ENCODE assay signal across 12 cellular contexts in genomic region chr5:178642351-178642909, GRCh38. TPM values are rescaled to one million over a fixed set of nuclear protein-coding genes. Genes with fewer than 3 reads are reported as not detected.
A peak's percentile ranks its signal among the peaks of the same experiment; 100 is the strongest.
DNase-seq lines count a peak whose midpoint lies in the region; ATAC-seq and TF ChIP-seq lines count a peak whose summit lies in the region.
"Had no signal": no experiment of that assay in that cellular context is flagged by ENCODE, and none has a peak within 500 bp of the region (broad histone marks: within the 10 kb centered on the region; RNA-seq: fewer than 3 reads in every experiment).

No MANE protein-coding gene starts in this region.

- H3K4me3 Mint-ChIP-seq in Calu3 (ENCODE audit: low read depth, unreplicated experiment), result no peak overlapping the region
- H3K4me3 Mint-ChIP-seq: activated CD8-positive, alpha-beta memory T cell treated with anti-CD3 and anti-CD28 coated beads, Interleukin-2, amount 10 ng/mL, durations not matched to agents 7 days and 5 days had no signal

- H3K4me3 ChIP-seq in choroid plexus epithelial cell (ENCODE audit: low read depth, low read length) (no peak overlapping the region), osteoblast (ENCODE audit: insufficient read depth, low read length) (no peak overlapping the region), right atrium auricular region (no peak overlapping the region)
- H3K4me3 ChIP-seq: heart right ventricle, sigmoid colon had no signal

- no peaks in the 10 kb centered on the region for H4K20me1 ChIP-seq in osteoblast (ENCODE audit: insufficient read depth, low read length)

- TF ChIP-seq CTCF in Calu3 (IDR thresholded peaks at IDR 0.05; ENCODE audit: unreplicated experiment), result no peak
- TF ChIP-seq CTCF in choroid plexus epithelial cell (conservative IDR thresholded peaks at IDR 0.05; ENCODE audit: low read depth, low read length), result no peak
- TF ChIP-seq CTCF in osteoblast (IDR thresholded peaks at IDR 0.05; ENCODE audit: extremely low read depth, low read depth, low read length), result no peak
- TF ChIP-seq CTCF in right atrium auricular region (IDR thresholded peaks at IDR 0.05), result no peak

- H3K9me3 ChIP-seq in osteoblast (ENCODE audit: low read depth, low read length) (no peaks in the 10 kb centered on the region), right atrium auricular region (no peaks in the 10 kb centered on the region)
- H3K9me3 ChIP-seq: sigmoid colon had no signal

- intact Hi-C loops in Calu3 (cut with micrococcal nuclease; ENCODE audit: unreplicated experiment), result no loop called here

- peak overlapping the region; percentile 9 for H2AFZ ChIP-seq in osteoblast (ENCODE audit: low read length)

- no peaks in the 10 kb centered on the region for H3K36me3 Mint-ChIP-seq in Calu3 (ENCODE audit: insufficient read depth, unreplicated experiment)
- H3K36me3 Mint-ChIP-seq: activated CD8-positive, alpha-beta memory T cell treated with anti-CD3 and anti-CD28 coated beads, Interleukin-2, amount 10 ng/mL, durations not matched to agents 7 days and 5 days had no signal

- H3K27ac ChIP-seq in osteoblast (ENCODE audit: low read depth, low read length) (peak overlapping the region; percentile 74), right atrium auricular region (no peak overlapping the region)
- H3K27ac ChIP-seq: sigmoid colon had no signal

- DNase-seq in Calu3 (peak; percentile 38), NCI-H345 (lab: John Stamatoyannopoulos, UW) (peak; percentile 86), choroid plexus epithelial cell (ENCODE audit: low read depth) (peak; percentile 93), osteoblast (ENCODE audit: insufficient read length, low spot score, missing footprints) (peak; percentile 90), right atrium auricular region (ENCODE audit: low spot score) (no peak), T-helper 9 cell (no peak), NCI-H526 (lab: John Stamatoyannopoulos, UW) (no peak)
- DNase-seq: activated CD8-positive, alpha-beta memory T cell treated with anti-CD3 and anti-CD28 coated beads, Interleukin-2, amount 10 ng/mL, durations not matched to agents 7 days and 5 days; heart right ventricle; NCI-H2029; sigmoid colon had no signal

- H3K36me3 ChIP-seq in osteoblast (ENCODE audit: insufficient read depth, low read length) (no peaks in the 10 kb centered on the region), right atrium auricular region (no peaks in the 10 kb centered on the region)
- H3K36me3 ChIP-seq: heart right ventricle, sigmoid colon had no signal

- H3K4me1 ChIP-seq in osteoblast (ENCODE audit: insufficient read depth, low read length) (peaks cover 30% of the 10 kb centered on the region), right atrium auricular region (no peaks in the 10 kb centered on the region)
- H3K4me1 ChIP-seq: heart right ventricle, sigmoid colon had no signal

- no peaks in the 10 kb centered on the region for H3K79me2 ChIP-seq in osteoblast (ENCODE audit: insufficient read depth, low read length)

- no peaks in the 10 kb centered on the region for H3K4me1 Mint-ChIP-seq in Calu3 (ENCODE audit: low read depth, unreplicated experiment)
- H3K4me1 Mint-ChIP-seq: activated CD8-positive, alpha-beta memory T cell treated with anti-CD3 and anti-CD28 coated beads, Interleukin-2, amount 10 ng/mL, durations not matched to agents 7 days and 5 days had no signal

- H3K27ac Mint-ChIP-seq in Calu3 (ENCODE audit: unreplicated experiment), result no peak overlapping the region
- H3K27ac Mint-ChIP-seq: activated CD8-positive, alpha-beta memory T cell treated with anti-CD3 and anti-CD28 coated beads, Interleukin-2, amount 10 ng/mL, durations not matched to agents 7 days and 5 days had no signal

- no peaks in the 10 kb centered on the region for H3K27me3 Mint-ChIP-seq in Calu3 (ENCODE audit: unreplicated experiment)
- H3K27me3 Mint-ChIP-seq: activated CD8-positive, alpha-beta memory T cell treated with anti-CD3 and anti-CD28 coated beads, Interleukin-2, amount 10 ng/mL, durations not matched to agents 7 days and 5 days had no signal

- CTCF ChIA-PET in Calu3 (lab: Charles Lee), result no interaction called here

- H3K4me2 ChIP-seq in osteoblast (ENCODE audit: insufficient read depth, low read length), result peak overlapping the region; percentile 38

- peaks cover 10% of the 10 kb centered on the region for H3K9me3 Mint-ChIP-seq in Calu3 (ENCODE audit: low read depth, unreplicated experiment)

- BruUV-seq in Calu3 (replicated peaks; lab: Mats Ljungman, UMichigan), result no TSS peak

- no peak for ATAC-seq in HG03571 (IDR thresholded peaks at IDR 0.05; ENCODE audit: unreplicated experiment)
- ATAC-seq: activated CD8-positive, alpha-beta memory T cell treated with anti-CD3 and anti-CD28 coated beads, Interleukin-2, amount 10 ng/mL, durations not matched to agents 7 days and 5 days; heart right ventricle had no signal

- H3K27me3 ChIP-seq in osteoblast (ENCODE audit: insufficient read depth, low read length), result no peaks in the 10 kb centered on the region
- no peaks in the 10 kb centered on the region for H3K27me3 ChIP-seq in right atrium auricular region
- H3K27me3 ChIP-seq: heart right ventricle, sigmoid colon had no signal

RNA-seq across cellular contexts. Expression of gene CLK4, which starts 15.6 kb away (rescaled TPM):
- total RNA-seq in Calu3 (2022) (24.8 and 29.3 TPM in 2 replicates), osteoblast (33.3 TPM in 2 replicates), right atrium auricular region (10 to 100 TPM in 1 of 2 donors, 1 to 10 TPM in 1; 9.6 to 17.3 TPM)

RNA-seq across cellular contexts. Expression of gene COL23A1, which starts 52.2 kb away (rescaled TPM):
- total RNA-seq in Calu3 (2022), result not detected in 2 replicates
- under 0.01 TPM in 1 of 2 replicates, not detected in the other for total RNA-seq in osteoblast
- total RNA-seq in right atrium auricular region, result 1 to 10 TPM; 5.7 to 6.8 TPM

Comparison
In these comparisons a context has a peak if more than half of its experiments do, and no peak if none do; other contexts are left out.
1. DNase-seq: peak in Calu3 (single experiment), NCI-H345 (single experiment), choroid plexus epithelial cell (single experiment) and osteoblast (single experiment); none in right atrium auricular region (single experiment), T-helper 9 cell (single experiment) and NCI-H526 (0 of 2).